25 cellular contexts compared by ENCODE assay signal in genomic region chr11:117614695-117615094, GRCh38.
DNase-seq lines count a peak whose midpoint lies in the region; ATAC-seq and TF ChIP-seq lines count a peak whose summit lies in the region.
"Had no signal": no experiment of that assay in that cellular context is flagged by ENCODE, and none has a peak within 500 bp of the region (broad histone marks: within the 10 kb centered on the region; RNA-seq: fewer than 3 reads in every experiment).

No MANE protein-coding gene starts in this region.

- intact Hi-C loops in HCT116 (cut with micrococcal nuclease): no loop called here

- POLR2A ChIA-PET in HCT116 (lab: Charles Lee) (no interaction called here), WTC11 (lab: Charles Lee) (no interaction called here)

- DNase-seq in BE2C (no peak), HCT116 (ENCODE audit: low read depth, low spot score) (no peak), WTC11 (ENCODE audit: low spot score) (peak; percentile 29), neural progenitor cell (ENCODE audit: low spot score) (peak; percentile 24), DMS 273 (lab: John Stamatoyannopoulos, UW; ENCODE audit: unreplicated experiment) (no peak), SW 1271 (lab: John Stamatoyannopoulos, UW) (no peak)
- DNase-seq: activated CD4-positive, alpha-beta T cell treated with anti-CD3 and anti-CD28 coated beads, Interleukin-2, amount 50 U/mL, for 1 hour; activated CD8-positive, alpha-beta memory T cell treated with anti-CD3 and anti-CD28 coated beads, Interleukin-2, amount 50 U/mL, for 4 hours; activated naive CD8-positive, alpha-beta T cell treated with anti-CD3 and anti-CD28 coated beads, Interleukin-2, amount 10 ng/mL, durations not matched to agents 7 days and 5 days; body of pancreas; colonic mucosa; kidney glomerular epithelial cell; NCI-H1105 treated with DMSO at 0.1 percent for 48 hours; NCI-H446 treated with DMSO at 0.1 percent for 48 hours; occipital lobe; retina; SIG-M5; stimulated activated naive CD8-positive, alpha-beta T cell treated with anti-CD3 and anti-CD28 coated beads, Interleukin-15, amount 100 ng/mL, for 72 hours; T-cell had no signal

- H3K79me2 ChIP-seq in HCT116 (ENCODE audit: insufficient read depth, low read length): no peaks in the 10 kb centered on the region
- no peaks in the 10 kb centered on the region for H3K79me2 ChIP-seq in neural progenitor cell (ENCODE audit: low read depth)

- RAD21 ChIA-PET in HCT116 (lab: Charles Lee; ENCODE audit: low non-redundant PET in 1 of 2, low total read pairs in 2 of 2, uncharacterized antibody in 2 of 2, unreplicated experiment in 2 of 2): no interaction called here

- no TSS peak for BruUV-seq in HCT116 (replicated peaks; lab: Mats Ljungman, UMichigan)

- no peak overlapping the region for H3K4me3 ChIP-seq in BE2C (ENCODE audit: low read depth, low read length)
- H3K4me3 ChIP-seq in HCT116 (replicated peaks in 1 of 2; ENCODE audit: low read depth in 1 of 2, low read length in 2 of 2): no peak overlapping the region
- no peak overlapping the region for H3K4me3 ChIP-seq in neural progenitor cell
- H3K4me3 ChIP-seq: BLaER1 treated with 17β-estradiol and CSF1 and Interleukin-3, amounts not matched to agents 10 nM and 100 nM; body of pancreas; colonic mucosa; tibial nerve had no signal

- H3K4me3 Mint-ChIP-seq in WTC11 (no peak overlapping the region), neural progenitor cell (no peak overlapping the region)
- H3K4me3 Mint-ChIP-seq: activated naive CD8-positive, alpha-beta T cell treated with anti-CD3 and anti-CD28 coated beads, Interleukin-2, amount 10 ng/mL, durations not matched to agents 7 days and 5 days; memory B cell; stimulated activated naive CD8-positive, alpha-beta T cell treated with anti-CD3 and anti-CD28 coated beads, Interleukin-15, amount 100 ng/mL, for 72 hours; T-cell had no signal

- H2AFZ ChIP-seq in HCT116 (ENCODE audit: low read depth, low read length, poor library complexity, severe bottlenecking) (no peak overlapping the region), neural progenitor cell (replicated peaks) (no peak overlapping the region)

- TF ChIP-seq RAD21 in HCT116 (IDR thresholded peaks at IDR 0.05; ENCODE audit: low read depth): peak; percentile 28; the same call in 1 of the 2 replicates

- H3K4me1 ChIP-seq in BE2C (no peaks in the 10 kb centered on the region), HCT116 (ENCODE audit: control insufficient read depth in 1 of 2, insufficient read depth in 2 of 2, low read length in 2 of 2) (no peaks in the 10 kb centered on the region), neural progenitor cell (peaks cover 12% of the 10 kb centered on the region)
- H3K4me1 ChIP-seq: body of pancreas, colonic mucosa, tibial nerve had no signal

- no peak overlapping the region for H3K9ac ChIP-seq in HCT116 (ENCODE audit: low read length)
- no peak overlapping the region for H3K9ac ChIP-seq in neural progenitor cell
- H3K9ac ChIP-seq: BLaER1 treated with 17β-estradiol and CSF1 and Interleukin-3, amounts not matched to agents 10 nM and 100 nM had no signal

- CTCF ChIA-PET in HCT116 (lab: Charles Lee): no interaction called here
- CTCF ChIA-PET in WTC11 (lab: Charles Lee): interaction anchor here (0.6 to 12.9 kb wide), 22 partner anchors 9 to 204 kb away, joined by 3 to 175 read pairs (median 4); no protein-coding TSS in a partner anchor

- H3F3A ChIP-seq in neural progenitor cell (ENCODE audit: low read depth): peaks cover 3% of the 10 kb centered on the region

- H3K27me3 ChIP-seq in BE2C (no peaks in the 10 kb centered on the region), HCT116 (ENCODE audit: insufficient read depth, low read length) (peaks cover 63% of the 10 kb centered on the region), neural progenitor cell (peaks cover 21% of the 10 kb centered on the region)
- H3K27me3 ChIP-seq: BLaER1 treated with 17β-estradiol and CSF1 and Interleukin-3, amounts not matched to agents 10 nM and 100 nM; body of pancreas; colonic mucosa had no signal

- H3K9me3 Mint-ChIP-seq in WTC11 (no peaks in the 10 kb centered on the region), neural progenitor cell (peaks cover 7% of the 10 kb centered on the region)
- H3K9me3 Mint-ChIP-seq: activated naive CD8-positive, alpha-beta T cell treated with anti-CD3 and anti-CD28 coated beads, Interleukin-2, amount 10 ng/mL, durations not matched to agents 7 days and 5 days; memory B cell; stimulated activated naive CD8-positive, alpha-beta T cell treated with anti-CD3 and anti-CD28 coated beads, Interleukin-15, amount 100 ng/mL, for 72 hours had no signal

- H3K4me1 Mint-ChIP-seq in WTC11 (peaks cover 53% of the 10 kb centered on the region), neural progenitor cell (peaks cover 43% of the 10 kb centered on the region)

- peak; percentile 16; the same call in 1 of the 2 replicates for TF ChIP-seq CTCF in BE2C (IDR thresholded peaks at IDR 0.05; ENCODE audit: low read depth, low read length)
- TF ChIP-seq CTCF in HCT116 (IDR thresholded peaks at IDR 0.05 in 2 of 3, conservative IDR thresholded peaks at IDR 0.05 in 1 of 3; ENCODE audit: borderline replicate concordance in 1 of 3, insufficient read depth in 1 of 3, low read depth in 2 of 3, low read length in 2 of 3): peak in 2 of 3 experiments; percentile 31 to 41; a peak in 3 of 6 replicates
- no peak for TF ChIP-seq CTCF in WTC11 (IDR thresholded peaks at IDR 0.05)
- TF ChIP-seq CTCF in neural progenitor cell (IDR thresholded peaks at IDR 0.05): peak; percentile 39

- no peaks in the 10 kb centered on the region for H3K36me3 Mint-ChIP-seq in WTC11
- no peaks in the 10 kb centered on the region for H3K36me3 Mint-ChIP-seq in neural progenitor cell
- H3K36me3 Mint-ChIP-seq: activated naive CD8-positive, alpha-beta T cell treated with anti-CD3 and anti-CD28 coated beads, Interleukin-2, amount 10 ng/mL, durations not matched to agents 7 days and 5 days; memory B cell; T-cell had no signal

- H3K27ac Mint-ChIP-seq in WTC11 (no peak overlapping the region), neural progenitor cell (peak overlapping the region; percentile 15)
- H3K27ac Mint-ChIP-seq: activated naive CD8-positive, alpha-beta T cell treated with anti-CD3 and anti-CD28 coated beads, Interleukin-2, amount 10 ng/mL, durations not matched to agents 7 days and 5 days; memory B cell; T-cell had no signal

- no peaks in the 10 kb centered on the region; the same call in 1 of the 2 replicates for H3K27me3 Mint-ChIP-seq in WTC11 (ENCODE audit: low read depth)
- peaks cover 10% of the 10 kb centered on the region for H3K27me3 Mint-ChIP-seq in neural progenitor cell (ENCODE audit: insufficient read depth, low read depth)

- no peaks in the 10 kb centered on the region for H3K9me3 ChIP-seq in BE2C
- no peaks in the 10 kb centered on the region for H3K9me3 ChIP-seq in HCT116 (ENCODE audit: control insufficient read depth in 1 of 2, insufficient read depth in 1 of 2, low read depth in 1 of 2, low read length in 2 of 2)
- H3K9me3 ChIP-seq in neural progenitor cell (ENCODE audit: low read depth): no peaks in the 10 kb centered on the region
- H3K9me3 ChIP-seq: body of pancreas, colonic mucosa had no signal

- H3K36me3 ChIP-seq in BE2C (no peaks in the 10 kb centered on the region), HCT116 (ENCODE audit: control insufficient read depth in 1 of 2, insufficient read depth in 2 of 2, low read length in 2 of 2) (no peaks in the 10 kb centered on the region), neural progenitor cell (no peaks in the 10 kb centered on the region)
- H3K36me3 ChIP-seq: BLaER1 treated with 17β-estradiol and CSF1 and Interleukin-3, amounts not matched to agents 10 nM and 100 nM; colonic mucosa; tibial nerve had no signal

- H4K20me1 ChIP-seq in HCT116 (ENCODE audit: insufficient read depth) (no peaks in the 10 kb centered on the region), neural progenitor cell (ENCODE audit: low read depth) (no peaks in the 10 kb centered on the region)
- H4K20me1 ChIP-seq: BLaER1 treated with 17β-estradiol and CSF1 and Interleukin-3, amounts not matched to agents 10 nM and 100 nM had no signal

- ATAC-seq in HCT116: peak; percentile 60; the same call in 1 of the 2 replicates
- ATAC-seq in WTC11: peak; percentile 28; the same call in 1 of the 2 replicates
- no peak for ATAC-seq in HG03175 (IDR thresholded peaks at IDR 0.05; ENCODE audit: unreplicated experiment)
- no peak for ATAC-seq in GM21576 (IDR thresholded peaks at IDR 0.05; ENCODE audit: unreplicated experiment)
- ATAC-seq: body of pancreas; Panc1; stimulated activated naive CD8-positive, alpha-beta T cell treated with anti-CD3 and anti-CD28 coated beads, Interleukin-15, amount 100 ng/mL, for 72 hours; T-cell had no signal

- no peak for TF ChIP-seq POLR2A in HCT116 (IDR thresholded peaks at IDR 0.05; ENCODE audit: borderline replicate concordance, extremely low read depth, insufficient read depth, insufficient read length)

- H3K9me2 ChIP-seq in HCT116 (ENCODE audit: insufficient read depth): no peaks in the 10 kb centered on the region

- H3K4me2 ChIP-seq in HCT116 (ENCODE audit: low read length) (no peak overlapping the region), neural progenitor cell (no peak overlapping the region)
- H3K4me2 ChIP-seq: BLaER1 treated with 17β-estradiol and CSF1 and Interleukin-3, amounts not matched to agents 10 nM and 100 nM had no signal

- H3K27ac ChIP-seq in HCT116 (ENCODE audit: low read depth, low read length) (no peak overlapping the region), neural progenitor cell (no peak overlapping the region)
- H3K27ac ChIP-seq: BLaER1 treated with 17β-estradiol and CSF1 and Interleukin-3, amounts not matched to agents 10 nM and 100 nM; body of pancreas; colonic mucosa; tibial nerve had no signal

TF ChIP-seq in HCT116, 20 proteins besides CTCF, POLR2A, EP300 and RAD21 (continues in another document):
- no peak for TF ChIP-seq TCF7L2 (IDR thresholded peaks at IDR 0.05; ENCODE audit: borderline replicate concordance, extremely low read depth, insufficient read depth, insufficient read length)
- no peak for TF ChIP-seq EGR1 (IDR thresholded peaks at IDR 0.05; ENCODE audit: low read depth)
- TF ChIP-seq ZNF274 (IDR thresholded peaks at IDR 0.05; ENCODE audit: low read depth, low read length): no peak

TF ChIP-seq in WTC11, 78 proteins besides CTCF, POLR2A, EP300 and RAD21 (continues in another document):
- TF ChIP-seq FOXP1 (CRISPR knock-in tag; IDR thresholded peaks at IDR 0.05; ENCODE audit: borderline replicate concordance) (no peak), ETV6 (CRISPR knock-in tag; IDR thresholded peaks at IDR 0.05) (no peak), OVOL2 (CRISPR knock-in tag; IDR thresholded peaks at IDR 0.05; ENCODE audit: borderline replicate concordance) (no peak)

Comparison
In these comparisons a context has a peak if more than half of its experiments do, and no peak if none do; other contexts are left out.
1. DNase-seq: peak in WTC11 (single experiment) and neural progenitor cell (single experiment); none in BE2C (single experiment), HCT116 (single experiment), DMS 273 (single experiment) and SW 1271 (0 of 2).
2. ATAC-seq: peak in HCT116 (single experiment) and WTC11 (single experiment); none in HG03175 (single experiment) and GM21576 (single experiment).